ENCODE assay signal across 9 cellular contexts in the genomic region with DNA sequence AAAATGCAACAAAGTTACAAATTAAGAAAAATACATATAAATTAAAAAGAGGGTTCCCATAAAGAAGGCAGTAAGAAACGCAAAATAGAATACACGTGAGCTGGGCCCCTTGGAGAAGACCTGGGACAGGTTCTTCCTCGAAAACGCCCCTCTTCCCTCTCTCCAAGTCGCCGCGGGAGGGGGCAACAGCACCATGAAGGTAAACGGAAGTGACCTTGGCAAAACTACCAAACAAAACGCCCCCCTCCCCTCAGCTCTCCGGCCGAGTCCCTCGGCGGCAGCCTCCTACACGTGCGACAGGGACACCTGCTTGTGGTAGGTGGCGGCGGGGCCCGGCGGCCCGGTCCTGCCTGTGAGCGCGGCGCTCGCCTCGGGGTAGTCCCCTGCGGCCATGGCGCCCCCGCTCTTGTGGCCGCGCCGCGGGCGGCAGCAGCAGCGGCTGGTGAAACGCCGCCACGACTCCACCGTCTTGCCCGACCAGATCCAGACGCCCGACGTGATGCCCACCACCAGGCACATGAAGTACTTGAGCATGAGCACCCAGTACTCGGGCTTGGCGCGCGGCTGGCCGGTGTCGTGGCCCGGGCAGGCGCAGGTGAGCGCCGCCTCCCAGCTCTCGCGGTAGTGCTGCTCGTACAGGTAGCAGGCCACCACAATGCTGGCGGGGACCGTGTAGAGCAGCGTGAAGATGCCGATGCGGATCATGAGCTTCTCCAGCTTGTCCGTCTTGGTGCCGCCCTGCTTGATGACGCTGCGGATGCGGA. TPM values are rescaled to one million over a fixed set of nuclear protein-coding genes. Genes with fewer than 3 reads are reported as not detected.
DNase-seq lines count a peak whose midpoint lies in the region; ATAC-seq lines count a peak whose summit lies in the region.
"Had no signal": no experiment of that assay in that cellular context is flagged by ENCODE, and none has a peak within 500 bp of the region (broad histone marks: within the 10 kb centered on the region; RNA-seq: fewer than 3 reads in every experiment).

No MANE protein-coding gene starts in this region.

- peak overlapping the region; percentile 89 for H3K4me3 Mint-ChIP-seq in activated CD4-positive, alpha-beta T cell treated with anti-CD3 and anti-CD28 coated beads, Interleukin-2, amount 10 ng/mL, durations not matched to agents 24 days and 14 days
- H3K4me3 Mint-ChIP-seq in activated T-cell treated with anti-CD3 and anti-CD28 coated beads, Interleukin-2, amount 50 U/mL, for 72 hours, result peak overlapping the region; percentile 88 to 89

- H3K36me3 Mint-ChIP-seq in activated CD4-positive, alpha-beta T cell treated with anti-CD3 and anti-CD28 coated beads, Interleukin-2, amount 10 ng/mL, durations not matched to agents 24 days and 14 days (ENCODE audit: low read depth), result no peaks in the 10 kb centered on the region
- H3K36me3 Mint-ChIP-seq in activated T-cell treated with anti-CD3 and anti-CD28 coated beads, Interleukin-2, amount 50 U/mL, for 72 hours (ENCODE audit: insufficient read depth in 2 of 2), result peaks cover 3 to 5% of the 10 kb centered on the region in 2 donors

- intact Hi-C loops in activated CD4-positive, alpha-beta T cell treated with anti-CD3 and anti-CD28 coated beads, Interleukin-2, amount 10 ng/mL, durations not matched to agents 24 days and 14 days (cut with micrococcal nuclease), result no loop called here

- H3K9me3 Mint-ChIP-seq in activated CD4-positive, alpha-beta T cell treated with anti-CD3 and anti-CD28 coated beads, Interleukin-2, amount 10 ng/mL, durations not matched to agents 24 days and 14 days, result no peaks in the 10 kb centered on the region
- no peaks in the 10 kb centered on the region for H3K9me3 Mint-ChIP-seq in activated T-cell treated with anti-CD3 and anti-CD28 coated beads, Interleukin-2, amount 50 U/mL, for 72 hours

- DNase-seq in activated CD4-positive, alpha-beta T cell treated with anti-CD3 and anti-CD28 coated beads, Interleukin-2, amount 10 ng/mL, durations not matched to agents 24 days and 14 days, result no peak
- DNase-seq in activated CD4-positive, alpha-beta T cell treated with anti-CD3 and anti-CD28 coated beads for 1 hour, result no peak
- DNase-seq in activated T-cell treated with anti-CD3 and anti-CD28 coated beads, Interleukin-2, amount 50 U/mL, for 72 hours, result peak; percentile 14 to 15
- DNase-seq in islet precursor cell (peak; percentile 71), kidney tubule cell (ENCODE audit: low spot score) (no peak)
- peak; percentile 17 for DNase-seq in stimulated activated naive CD8-positive, alpha-beta T cell treated with anti-CD3 and anti-CD28 coated beads, Interleukin-15, Interleukin-2, amounts not matched to agents 100 U/mL and 50 U/mL, for 24 hours
- DNase-seq: stimulated activated CD8-positive, alpha-beta memory T cell treated with anti-CD3 and anti-CD28 coated beads, Interleukin-4, amount 100 ng/mL, for 48 hours had no signal

- H3K27ac Mint-ChIP-seq in activated CD4-positive, alpha-beta T cell treated with anti-CD3 and anti-CD28 coated beads, Interleukin-2, amount 10 ng/mL, durations not matched to agents 24 days and 14 days, result peak overlapping the region; percentile 15
- no peak overlapping the region for H3K27ac Mint-ChIP-seq in activated T-cell treated with anti-CD3 and anti-CD28 coated beads, Interleukin-2, amount 50 U/mL, for 72 hours

- no peak for ATAC-seq in activated T-cell treated with anti-CD3 and anti-CD28 coated beads, Interleukin-2, amount 50 U/mL, for 72 hours (replicated peaks in 1 of 2)
- no peak for ATAC-seq in stimulated activated naive CD8-positive, alpha-beta T cell treated with anti-CD3 and anti-CD28 coated beads, Interleukin-15, Interleukin-2, amounts not matched to agents 100 U/mL and 50 U/mL, for 24 hours
- ATAC-seq in HG03432 (IDR thresholded peaks at IDR 0.05; ENCODE audit: unreplicated experiment) (no peak), GM21390 (IDR thresholded peaks at IDR 0.05; ENCODE audit: unreplicated experiment) (no peak)

- peaks cover 23% of the 10 kb centered on the region for H3K4me1 Mint-ChIP-seq in activated CD4-positive, alpha-beta T cell treated with anti-CD3 and anti-CD28 coated beads, Interleukin-2, amount 10 ng/mL, durations not matched to agents 24 days and 14 days
- H3K4me1 Mint-ChIP-seq in activated T-cell treated with anti-CD3 and anti-CD28 coated beads, Interleukin-2, amount 50 U/mL, for 72 hours (ENCODE audit: low read depth), result peaks cover 34% of the 10 kb centered on the region

- H3K27me3 Mint-ChIP-seq in activated CD4-positive, alpha-beta T cell treated with anti-CD3 and anti-CD28 coated beads, Interleukin-2, amount 10 ng/mL, durations not matched to agents 24 days and 14 days, result peaks cover 64% of the 10 kb centered on the region
- peaks cover 54% of the 10 kb centered on the region for H3K27me3 Mint-ChIP-seq in activated T-cell treated with anti-CD3 and anti-CD28 coated beads, Interleukin-2, amount 50 U/mL, for 72 hours (ENCODE audit: low read depth)

RNA-seq across cellular contexts. Expression of gene FZD5, which starts 2.8 kb away (rescaled TPM):
- 0.75 and 1.1 TPM in 2 replicates for total RNA-seq in activated CD4-positive, alpha-beta T cell treated with anti-CD3 and anti-CD28 coated beads, Interleukin-2, amount 10 ng/mL, durations not matched to agents 24 days and 14 days
- under 1 TPM; 0.65 to 0.70 TPM for total RNA-seq in activated T-cell treated with anti-CD3 and anti-CD28 coated beads, Interleukin-2, amount 50 U/mL, for 72 hours

RNA-seq across cellular contexts. Expression of gene CCNYL1, which starts 55.4 kb away (rescaled TPM):
- 6.1 and 8.7 TPM in 2 replicates for total RNA-seq in activated CD4-positive, alpha-beta T cell treated with anti-CD3 and anti-CD28 coated beads, Interleukin-2, amount 10 ng/mL, durations not matched to agents 24 days and 14 days
- 1 to 10 TPM; 5.1 to 7.0 TPM for total RNA-seq in activated T-cell treated with anti-CD3 and anti-CD28 coated beads, Interleukin-2, amount 50 U/mL, for 72 hours

Comparison
In these comparisons a context has a peak if more than half of its experiments do, and no peak if none do; other contexts are left out.
1. DNase-seq: peak in activated T-cell treated with anti-CD3 and anti-CD28 coated beads, Interleukin-2, amount 50 U/mL, for 72 hours (2 of 2), islet precursor cell (single experiment) and stimulated activated naive CD8-positive, alpha-beta T cell treated with anti-CD3 and anti-CD28 coated beads, Interleukin-15, Interleukin-2, amounts not matched to agents 100 U/mL and 50 U/mL, for 24 hours (single experiment); none in activated CD4-positive, alpha-beta T cell treated with anti-CD3 and anti-CD28 coated beads, Interleukin-2, amount 10 ng/mL, durations not matched to agents 24 days and 14 days (single experiment), activated CD4-positive, alpha-beta T cell treated with anti-CD3 and anti-CD28 coated beads for 1 hour (single experiment) and kidney tubule cell (single experiment).